11 cellular contexts compared by ENCODE assay signal in genomic region chr22:49824936-49825335, GRCh38. TPM values are rescaled to one million over a fixed set of nuclear protein-coding genes. Genes with fewer than 3 reads are reported as not detected.
DNase-seq lines count a peak whose midpoint lies in the region; ATAC-seq and TF ChIP-seq lines count a peak whose summit lies in the region.
"Had no signal": no experiment of that assay in that cellular context is flagged by ENCODE, and none has a peak within 500 bp of the region (broad histone marks: within the 10 kb centered on the region; RNA-seq: fewer than 3 reads in every experiment).

No MANE protein-coding gene starts in this region.

- no peaks in the 10 kb centered on the region for H3K27me3 Mint-ChIP-seq in CD4-positive, alpha-beta T cell
- H3K27me3 Mint-ChIP-seq in chondrocyte (ENCODE audit: low read depth): peaks cover 1% of the 10 kb centered on the region
- peaks cover 6% of the 10 kb centered on the region for H3K27me3 Mint-ChIP-seq in nephron progenitor cell (ENCODE audit: low read depth, poor library complexity)

- peaks cover 51% of the 10 kb centered on the region for H4K20me1 ChIP-seq in Karpas-422 (ENCODE audit: insufficient read depth, low read depth, low read length)

- H2AFZ ChIP-seq in Karpas-422 (ENCODE audit: low read length): no peak overlapping the region

- peaks cover 29% of the 10 kb centered on the region; the same call in 1 of the 2 replicates for H3K36me3 ChIP-seq in Karpas-422 (ENCODE audit: insufficient read depth, low read length)
- peaks cover 0 to 45% (median 17%) of the 10 kb centered on the region in 3 donors for H3K36me3 ChIP-seq in tibial nerve

- peaks cover 51% of the 10 kb centered on the region for H3K4me1 Mint-ChIP-seq in CD4-positive, alpha-beta T cell (ENCODE audit: low read depth)
- H3K4me1 Mint-ChIP-seq in chondrocyte (ENCODE audit: low read depth): peaks cover 29% of the 10 kb centered on the region
- H3K4me1 Mint-ChIP-seq in nephron progenitor cell: peaks cover 37% of the 10 kb centered on the region

- TF ChIP-seq POLR2A in tibial nerve (IDR thresholded peaks at IDR 0.05): no peak

- no peak for DNase-seq in CD4-positive, alpha-beta T cell
- DNase-seq in Karpas-422: no peak
- DNase-seq in chondrocyte (ENCODE audit: low spot score): no peak
- DNase-seq in nephron progenitor cell: no peak
- no peak for DNase-seq in foreskin melanocyte
- DNase-seq in tibial nerve (ENCODE audit: low spot score in 2 of 2): no peak
- DNase-seq in D341Med (ENCODE audit: low spot score): no peak
- DNase-seq: NCI-H526 treated with DMSO at 0.1 percent for 48 hours, T-helper 9 cell had no signal

- H3K27ac ChIP-seq in CD4-positive, alpha-beta T cell (ENCODE audit: low read depth, low read length): no peak overlapping the region
- H3K27ac ChIP-seq in Karpas-422 (ENCODE audit: low read length) (no peak overlapping the region), tibial nerve (no peak overlapping the region)
- H3K27ac ChIP-seq: KMS-11 had no signal

- H3K9me3 ChIP-seq in CD4-positive, alpha-beta T cell (ENCODE audit: control insufficient read depth, low read length): no peaks in the 10 kb centered on the region
- H3K9me3 ChIP-seq in Karpas-422 (ENCODE audit: low read length) (no peaks in the 10 kb centered on the region), tibial nerve (peaks cover 0 to under 1% (median 0%) of the 10 kb centered on the region in 4 donors)

- H3K27ac Mint-ChIP-seq in CD4-positive, alpha-beta T cell: peak overlapping the region; percentile 97
- H3K27ac Mint-ChIP-seq in chondrocyte (ENCODE audit: unreplicated experiment): peak overlapping the region; percentile 95
- peak overlapping the region; percentile 85 for H3K27ac Mint-ChIP-seq in nephron progenitor cell

- TF ChIP-seq EP300 in tibial nerve (IDR thresholded peaks at IDR 0.05): no peak

- H3K4me2 ChIP-seq in Karpas-422 (ENCODE audit: low read depth, low read length, poor library complexity, severe bottlenecking): peak overlapping the region; percentile 91

- H3K9ac ChIP-seq in Karpas-422 (ENCODE audit: low read length): peak overlapping the region; percentile 99; the same call in 1 of the 2 replicates
- H3K9ac ChIP-seq: KMS-11 had no signal

- intact Hi-C loops in CD4-positive, alpha-beta T cell (cut with DNase I, micrococcal nuclease): loop anchor here (5.0 kb wide), 3 partner anchors 38 to 92 kb away; partner anchors contain the start of genes ALG12 (in 2 of the 2) and CRELD2 (in 2 of the 2)

- POLR2A ChIA-PET in CD4-positive, alpha-beta T cell (lab: Charles Lee): interaction anchor here (1.7 kb wide), 1 partner anchor 31 kb away, joined by 7 read pairs; no protein-coding TSS in a partner anchor

- ATAC-seq in CD4-positive, alpha-beta T cell (ENCODE audit: poor library complexity): no peak
- no peak for ATAC-seq in GM19397 (IDR thresholded peaks at IDR 0.05; ENCODE audit: unreplicated experiment)

- no peaks in the 10 kb centered on the region for H3K27me3 ChIP-seq in CD4-positive, alpha-beta T cell (ENCODE audit: control insufficient read depth, insufficient read depth, low read length)
- H3K27me3 ChIP-seq in Karpas-422 (ENCODE audit: low read length): no peaks in the 10 kb centered on the region
- H3K27me3 ChIP-seq in tibial nerve: no peaks in the 10 kb centered on the region

- TF ChIP-seq CTCF in CD4-positive, alpha-beta T cell (IDR thresholded peaks at IDR 0.05): no peak
- TF ChIP-seq CTCF in chondrocyte (IDR thresholded peaks at IDR 0.05) (no peak), nephron progenitor cell (IDR thresholded peaks at IDR 0.05) (no peak), tibial nerve (IDR thresholded peaks at IDR 0.05) (no peak)

- CTCF ChIA-PET in CD4-positive, alpha-beta T cell (lab: Charles Lee): no interaction called here

- H3K79me2 ChIP-seq in Karpas-422 (ENCODE audit: low read length): peaks cover 72% of the 10 kb centered on the region

- peaks cover 70% of the 10 kb centered on the region for H3K36me3 Mint-ChIP-seq in CD4-positive, alpha-beta T cell (ENCODE audit: low read depth)
- peaks cover 19% of the 10 kb centered on the region for H3K36me3 Mint-ChIP-seq in chondrocyte (ENCODE audit: low read depth)
- H3K36me3 Mint-ChIP-seq in nephron progenitor cell (ENCODE audit: low read depth): peaks cover 54% of the 10 kb centered on the region

- H3K9me2 ChIP-seq in Karpas-422 (replicated peaks; ENCODE audit: insufficient read depth, low read length): no peaks in the 10 kb centered on the region

- peaks cover 29% of the 10 kb centered on the region for H3K4me1 ChIP-seq in Karpas-422 (ENCODE audit: low read length)
- peaks cover 0 to 61% (median 24%) of the 10 kb centered on the region in 4 donors for H3K4me1 ChIP-seq in tibial nerve

- 73 to 74% methylated on average over 11 to 12 of the region's 12 CpGs for WGBS in tibial nerve, 2 donors

- no peak overlapping the region for H3K4me3 ChIP-seq in Karpas-422 (ENCODE audit: low read length)
- H3K4me3 ChIP-seq in tibial nerve: peak overlapping the region in 1 of 4 donors; percentile 86

- H3K4me3 Mint-ChIP-seq in CD4-positive, alpha-beta T cell: peak overlapping the region; percentile 98
- H3K4me3 Mint-ChIP-seq in chondrocyte (ENCODE audit: unreplicated experiment) (peak overlapping the region; percentile 86), nephron progenitor cell (peak overlapping the region; percentile 88)

- H3K9me3 Mint-ChIP-seq in CD4-positive, alpha-beta T cell: no peaks in the 10 kb centered on the region
- H3K9me3 Mint-ChIP-seq in chondrocyte (ENCODE audit: low read depth) (peaks cover 6% of the 10 kb centered on the region), nephron progenitor cell (peaks cover 11% of the 10 kb centered on the region)

RNA-seq across cellular contexts. Expression of gene BRD1, which starts 2.7 kb away (rescaled TPM):
- total RNA-seq in CD4-positive, alpha-beta T cell: 100 to 1,000 TPM; 129 to 130 TPM
- total RNA-seq in Karpas-422 (2014; rRNA removed; shearing (Covaris generic); ENCODE audit: low replicate concordance): 16.0 and 27.3 TPM in 2 replicates
- total RNA-seq in chondrocyte (27.7 to 29.5 TPM (median 29.5 TPM) in 3 replicates), tibial nerve (10 to 100 TPM; 44.6 to 74.9 (median 60.4) TPM)

RNA-seq across cellular contexts. Expression of gene ZBED4, which starts 28.7 kb away (rescaled TPM):
- 10 to 100 TPM; 14.8 to 15.0 TPM for total RNA-seq in CD4-positive, alpha-beta T cell
- 22.9 and 24.6 TPM in 2 replicates for total RNA-seq in Karpas-422 (2014; rRNA removed; shearing (Covaris generic); ENCODE audit: low replicate concordance)
- total RNA-seq in chondrocyte (15.3 to 17.6 TPM (median 17.6 TPM) in 3 replicates), tibial nerve (10 to 100 TPM in 1 of 4 donors, 1 to 10 TPM in 3; 5.9 to 12.3 (median 7.3) TPM)
